Comparison of ENCODE assay signal across 30 cellular contexts in genomic region chr14:51360592-51360991, GRCh38.
"Had no signal": no experiment of that assay in that cellular context is flagged by ENCODE, and none has a peak within 500 bp of the region (broad histone marks: within the 10 kb centered on the region; RNA-seq: fewer than 3 reads in every experiment).

No MANE protein-coding gene starts in this region.

- H3K27me3 ChIP-seq: Peyer's patch had no signal

- H3K4me3 Mint-ChIP-seq: activated CD4-positive, alpha-beta memory T cell treated with anti-CD3 and anti-CD28 coated beads, Interleukin-2, amount 10 ng/mL, durations not matched to agents 7 days and 5 days; activated CD8-positive, alpha-beta memory T cell treated with anti-CD3 and anti-CD28 coated beads, Interleukin-2, amount 10 ng/mL, durations not matched to agents 7 days and 5 days; activated naive CD4-positive, alpha-beta T cell treated with anti-CD3 and anti-CD28 coated beads, Interleukin-2, amount 10 ng/mL, durations not matched to agents 7 days and 5 days; activated naive CD8-positive, alpha-beta T cell; activated naive CD8-positive, alpha-beta T cell treated with anti-CD3 and anti-CD28 coated beads, Interleukin-2, amount 50 U/mL, for 24 hours; brain had no signal

- ATAC-seq: activated CD8-positive, alpha-beta memory T cell treated with anti-CD3 and anti-CD28 coated beads, Interleukin-2, amount 10 ng/mL, durations not matched to agents 7 days and 5 days; activated naive CD8-positive, alpha-beta T cell treated with anti-CD3 and anti-CD28 coated beads, Interleukin-2, amount 50 U/mL, for 24 hours; PC-3 had no signal

- H3K36me3 ChIP-seq: Peyer's patch, WERI-Rb-1 had no signal

- H3K4me1 Mint-ChIP-seq: activated CD4-positive, alpha-beta memory T cell treated with anti-CD3 and anti-CD28 coated beads, Interleukin-2, amount 10 ng/mL, durations not matched to agents 7 days and 5 days; activated CD8-positive, alpha-beta memory T cell treated with anti-CD3 and anti-CD28 coated beads, Interleukin-2, amount 10 ng/mL, durations not matched to agents 7 days and 5 days; activated naive CD4-positive, alpha-beta T cell treated with anti-CD3 and anti-CD28 coated beads, Interleukin-2, amount 10 ng/mL, durations not matched to agents 7 days and 5 days; activated naive CD8-positive, alpha-beta T cell treated with anti-CD3 and anti-CD28 coated beads, Interleukin-2, amount 50 U/mL, for 24 hours had no signal

- H3K27ac Mint-ChIP-seq: activated CD4-positive, alpha-beta memory T cell treated with anti-CD3 and anti-CD28 coated beads, Interleukin-2, amount 10 ng/mL, durations not matched to agents 7 days and 5 days; activated CD8-positive, alpha-beta memory T cell treated with anti-CD3 and anti-CD28 coated beads, Interleukin-2, amount 10 ng/mL, durations not matched to agents 7 days and 5 days; activated naive CD4-positive, alpha-beta T cell treated with anti-CD3 and anti-CD28 coated beads, Interleukin-2, amount 10 ng/mL, durations not matched to agents 7 days and 5 days; activated naive CD8-positive, alpha-beta T cell; activated naive CD8-positive, alpha-beta T cell treated with anti-CD3 and anti-CD28 coated beads, Interleukin-2, amount 50 U/mL, for 24 hours; brain had no signal

- H3K9ac ChIP-seq: KMS-11 had no signal

- DNase-seq: activated CD4-positive, alpha-beta memory T cell treated with anti-CD3 and anti-CD28 coated beads, Interleukin-2, amount 10 ng/mL, durations not matched to agents 7 days and 5 days; activated CD4-positive, alpha-beta T cell treated with anti-CD3 and anti-CD28 coated beads for 1 hour; activated CD4-positive, alpha-beta T cell treated with anti-CD3 and anti-CD28 coated beads for 48 hours; activated CD4-positive, CD25-positive, alpha-beta regulatory T cell; activated CD8-positive, alpha-beta memory T cell treated with anti-CD3 and anti-CD28 coated beads for 24 hours; activated CD8-positive, alpha-beta memory T cell treated with anti-CD3 and anti-CD28 coated beads, Interleukin-2, amount 10 ng/mL, durations not matched to agents 7 days and 5 days; activated CD8-positive, alpha-beta memory T cell treated with anti-CD3 and anti-CD28 coated beads, Interleukin-2, amount 50 U/mL, for 48 hours; activated effector memory CD4-positive, alpha-beta T cell treated with Interleukin-2 at 50 U/mL for 16 hours; activated naive CD4-positive, alpha-beta T cell treated with anti-CD3 and anti-CD28 coated beads, Interleukin-2, amount 10 ng/mL, durations not matched to agents 7 days and 5 days; activated naive CD8-positive, alpha-beta T cell treated with anti-CD3 and anti-CD28 coated beads, Interleukin-2, amount 50 U/mL, for 24 hours; activated T-cell treated with anti-CD3 and anti-CD28 coated beads, Interleukin-2, amount 50 U/mL, for 48 hours; MM.1S; MV-4-11; NCI-H1092; NCI-H1436 treated with DMSO at 0.1 percent for 48 hours; NCI-H1694 treated with DMSO at 0.1 percent for 48 hours; NCI-H2029; NCI-H345; NCI-H524 treated with DMSO at 0.1 percent for 48 hours; PC-3; Peyer's patch; RPMI8226; SW 1271; T-helper 1 cell; T-helper 2 cell; T-helper 9 cell; WERI-Rb-1 had no signal

- H3K27me3 Mint-ChIP-seq: activated naive CD4-positive, alpha-beta T cell treated with anti-CD3 and anti-CD28 coated beads, Interleukin-2, amount 10 ng/mL, durations not matched to agents 7 days and 5 days; activated naive CD8-positive, alpha-beta T cell; brain had no signal

- H3K36me3 Mint-ChIP-seq: activated CD8-positive, alpha-beta memory T cell treated with anti-CD3 and anti-CD28 coated beads, Interleukin-2, amount 10 ng/mL, durations not matched to agents 7 days and 5 days; activated naive CD4-positive, alpha-beta T cell treated with anti-CD3 and anti-CD28 coated beads, Interleukin-2, amount 10 ng/mL, durations not matched to agents 7 days and 5 days; activated naive CD8-positive, alpha-beta T cell; brain had no signal

- H3K4me1 ChIP-seq: Peyer's patch had no signal

- H3K4me3 ChIP-seq: Peyer's patch had no signal

- H3K4me2 ChIP-seq: KMS-11 had no signal

- H3K27ac ChIP-seq: KMS-11, Peyer's patch, WERI-Rb-1 had no signal

- H3K9me3 ChIP-seq: Peyer's patch had no signal

- H3K9me3 Mint-ChIP-seq: activated CD4-positive, alpha-beta memory T cell treated with anti-CD3 and anti-CD28 coated beads, Interleukin-2, amount 10 ng/mL, durations not matched to agents 7 days and 5 days; activated naive CD4-positive, alpha-beta T cell treated with anti-CD3 and anti-CD28 coated beads, Interleukin-2, amount 10 ng/mL, durations not matched to agents 7 days and 5 days; activated naive CD8-positive, alpha-beta T cell treated with anti-CD3 and anti-CD28 coated beads, Interleukin-2, amount 50 U/mL, for 24 hours; brain had no signal
